In the genomic region with DNA sequence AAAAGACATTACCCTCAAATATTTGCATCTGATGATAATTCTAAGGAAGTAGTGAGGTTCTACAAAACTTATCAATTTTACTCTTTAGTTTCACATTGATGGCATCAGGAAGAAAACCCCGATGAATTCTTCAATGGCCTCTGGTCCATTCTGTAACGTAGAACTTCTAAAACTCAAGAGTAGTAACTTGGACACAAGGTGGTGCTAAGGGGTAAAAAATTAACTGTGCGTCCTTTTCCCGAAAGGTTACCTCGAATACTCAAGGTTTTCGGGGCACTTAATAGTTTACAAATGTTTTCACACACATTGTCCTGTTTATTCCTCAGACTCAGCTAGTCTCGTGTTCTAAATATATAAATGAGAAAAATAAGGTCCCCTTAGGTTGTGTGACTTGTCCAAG, we compare ENCODE assay signal across 13 cellular contexts.
DNase-seq lines count a peak whose midpoint lies in the region; ATAC-seq, FAIRE-seq and TF ChIP-seq lines count a peak whose summit lies in the region.
"Had no signal": no experiment of that assay in that cellular context is flagged by ENCODE, and none has a peak within 500 bp of the region (broad histone marks: within the 10 kb centered on the region; RNA-seq: fewer than 3 reads in every experiment).

No MANE protein-coding gene starts in this region.

- intact Hi-C loops in lower leg skin (cut with DNase I; ENCODE audit: low total_unique reads): no loop called here

- 14% methylated on average over 7 of the region's 7 CpGs for WGBS in A549 (ENCODE audit: missing lambda C conversion rate)
- WGBS in H1 (ENCODE audit: extremely low coverage in 1 of 2, insufficient coverage in 1 of 2, insufficient read length in 1 of 2, insufficient replicate concordance in 2 of 2, low coverage in 1 of 2, low lambda C conversion rate in 2 of 2, missing lambda C conversion rate in 1 of 2), 2 experiments: 67% methylated on average over 7 of the region's 7 CpGs; no CpG with 5 or more reads in 1 of the 2 experiments
- 63 to 71% methylated on average over 7 of the region's 7 CpGs for WGBS in lower leg skin, 2 donors

- H3K27ac ChIP-seq in A549 (no peak overlapping the region), H1 (ENCODE audit: low read depth, low read length) (no peak overlapping the region)
- H3K27ac ChIP-seq: SJCRH30, transverse colon had no signal

- FAIRE-seq in A549 (lab: Jason Lieb, UNC): no peak
- FAIRE-seq in H1 (lab: Jason Lieb, UNC): peak; percentile 65

- no peak overlapping the region for H3K23ac ChIP-seq in H1 (ENCODE audit: insufficient read length)

- no peak overlapping the region for H3K56ac ChIP-seq in H1 (replicated peaks; ENCODE audit: insufficient read length, low read depth, low read length)

- H3K9ac ChIP-seq in NT2/D1 (ENCODE audit: insufficient read length, low read depth) (no peak overlapping the region), H1 (replicated peaks in 1 of 4; ENCODE audit: extremely low read depth in 1 of 4, low read depth in 3 of 4, low read length in 3 of 4) (no peak overlapping the region)

- H3K4me3 Mint-ChIP-seq in activated T-helper 17 cell treated with anti-CD3 and anti-CD28 coated beads, Interleukin-2, amount 50 U/mL, for 72 hours: no peak overlapping the region

- POLR2A ChIA-PET in A549 (lab: Yijun Ruan, JAX): no interaction called here
- POLR2A ChIA-PET in H1 (lab: Charles Lee; ENCODE audit: partially characterized antibody): no interaction called here

- peaks cover 2% of the 10 kb centered on the region; the same call in 1 of the 3 replicates for H3K9me3 ChIP-seq in A549
- no peaks in the 10 kb centered on the region for H3K9me3 ChIP-seq in NT2/D1 (ENCODE audit: insufficient read depth, low read length)
- H3K9me3 ChIP-seq in H1 (ENCODE audit: insufficient read depth in 2 of 2, low read depth in 1 of 2, low read length in 1 of 2): no peaks in the 10 kb centered on the region
- H3K9me3 ChIP-seq: SJCRH30, transverse colon had no signal

- H3K27me3 ChIP-seq in NT2/D1 (ENCODE audit: insufficient read depth, insufficient read length): no peaks in the 10 kb centered on the region
- H3K27me3 ChIP-seq in H1 (replicated peaks in 1 of 4; ENCODE audit: control insufficient read depth in 3 of 4, extremely low read depth in 1 of 4, insufficient read depth in 3 of 4, low read length in 3 of 4): no peaks in the 10 kb centered on the region; a peak in 1 of 7 replicates
- H3K27me3 ChIP-seq: SJCRH30, transverse colon had no signal

- H3K4me1 ChIP-seq in A549 (no peaks in the 10 kb centered on the region), NT2/D1 (ENCODE audit: insufficient read depth, insufficient read length) (no peaks in the 10 kb centered on the region), H1 (replicated peaks in 1 of 4; ENCODE audit: control insufficient read depth in 3 of 4, insufficient read depth in 4 of 4, low read length in 3 of 4) (peaks cover 0 to 8% (median under 1%) of the 10 kb centered on the region in 4 experiments; a peak in 2 of 7 replicates)
- H3K4me1 ChIP-seq: SJCRH30, transverse colon had no signal

- H3K4me3 ChIP-seq in A549: no peak overlapping the region
- no peak overlapping the region for H3K4me3 ChIP-seq in GM12864 (ENCODE audit: low read depth, low read length)
- no peak overlapping the region for H3K4me3 ChIP-seq in NT2/D1 (ENCODE audit: insufficient read length, low read depth)
- no peak overlapping the region for H3K4me3 ChIP-seq in H1 (ENCODE audit: extremely low read depth in 1 of 4, insufficient read depth in 2 of 4, low read depth in 3 of 4, low read length in 4 of 4)
- H3K4me3 ChIP-seq in lower leg skin (ENCODE audit: low read depth, poor library complexity, severe bottlenecking): no peak overlapping the region
- H3K4me3 ChIP-seq: SJCRH30, transverse colon had no signal

- no peak overlapping the region for H3K4ac ChIP-seq in H1 (replicated peaks; ENCODE audit: insufficient read length, low read depth, low read length)

- CTCF ChIA-PET in A549 (lab: Yijun Ruan, JAX): interaction anchor here (0.8 to 1.8 kb wide), 11 partner anchors 8 to 394 kb away, joined by 3 to 8 read pairs (median 4); no protein-coding TSS in a partner anchor
- CTCF ChIA-PET in H1 (lab: Charles Lee; ENCODE audit: partially characterized antibody): interaction anchor here (0.6 to 3.7 kb wide), 15 partner anchors 18 to 706 kb away, joined by 3 to 19 read pairs (median 5); no protein-coding TSS in a partner anchor

- no peak overlapping the region for H3K18ac ChIP-seq in H1 (ENCODE audit: extremely low read depth, low read length)

- no peaks in the 10 kb centered on the region for H3K23me2 ChIP-seq in H1 (ENCODE audit: low read depth, low read length)

- no peak for TF ChIP-seq POLR2A in A549 (IDR thresholded peaks at IDR 0.05; ENCODE audit: low read length)
- no peak for TF ChIP-seq POLR2A in H1 (IDR thresholded peaks at IDR 0.05; ENCODE audit: control extremely low read depth in 1 of 2, low read depth in 2 of 2, low read length in 2 of 2)
- TF ChIP-seq POLR2A in lower leg skin (IDR thresholded peaks at IDR 0.05): no peak

- H4K20me1 ChIP-seq in H1 (replicated peaks in 1 of 2; ENCODE audit: control insufficient read depth in 1 of 2, insufficient read depth in 2 of 2, low read length in 2 of 2): no peaks in the 10 kb centered on the region

- no peaks in the 10 kb centered on the region for H3K79me2 ChIP-seq in H1 (ENCODE audit: control insufficient read depth in 1 of 2, insufficient read depth in 2 of 2, low read length in 2 of 2)

- TF ChIP-seq RAD21 in A549 (conservative IDR thresholded peaks at IDR 0.05 in 1 of 2, IDR thresholded peaks at IDR 0.05 in 1 of 2): peak; percentile 49 to 56
- peak; percentile 76 to 84 for TF ChIP-seq RAD21 in H1 (IDR thresholded peaks at IDR 0.05 in 1 of 2, conservative IDR thresholded peaks at IDR 0.05 in 1 of 2; ENCODE audit: low read depth in 2 of 2, low read length in 2 of 2)

- no peak for TF ChIP-seq EP300 in A549 (IDR thresholded peaks at IDR 0.05)
- TF ChIP-seq EP300 in H1 (IDR thresholded peaks at IDR 0.05; ENCODE audit: borderline replicate concordance in 1 of 2, low read depth in 2 of 2, low read length in 2 of 2): no peak

- H3K14ac ChIP-seq in H1 (ENCODE audit: insufficient read length): no peak overlapping the region

- H3K27ac Mint-ChIP-seq in activated T-helper 17 cell treated with anti-CD3 and anti-CD28 coated beads, Interleukin-2, amount 50 U/mL, for 72 hours: no peak overlapping the region

- no peak overlapping the region for H2AK5ac ChIP-seq in H1 (ENCODE audit: low read depth, low read length)

- H3K27me3 Mint-ChIP-seq in activated T-helper 17 cell treated with anti-CD3 and anti-CD28 coated beads, Interleukin-2, amount 50 U/mL, for 72 hours: no peaks in the 10 kb centered on the region

- no peak overlapping the region for H2AFZ ChIP-seq in H1 (ENCODE audit: low read length)

- ATAC-seq in A549 (peak; percentile 64 to 71; a peak in 3 of 6 replicates), GM18517 (IDR thresholded peaks at IDR 0.05; ENCODE audit: unreplicated experiment) (no peak)
- no peak for ATAC-seq in activated T-helper 17 cell treated with anti-CD3 and anti-CD28 coated beads, Interleukin-2, amount 50 U/mL, for 72 hours (replicated peaks)

- H4K8ac ChIP-seq in H1 (ENCODE audit: extremely low read depth, insufficient read depth, low read length): no peak overlapping the region

- H2BK15ac ChIP-seq in H1 (ENCODE audit: low read length): no peak overlapping the region

- H2BK12ac ChIP-seq in H1 (ENCODE audit: low read depth, low read length): no peak overlapping the region

- H4K91ac ChIP-seq in H1 (replicated peaks; ENCODE audit: insufficient read length, low read length): no peak overlapping the region

- H4K5ac ChIP-seq in H1 (ENCODE audit: insufficient read length, low read depth, low read length): no peak overlapping the region

- peak; percentile 45 for TF ChIP-seq CTCF in A549 (IDR thresholded peaks at IDR 0.05)
- TF ChIP-seq CTCF in GM12864 (IDR thresholded peaks at IDR 0.05; ENCODE audit: low read depth, low read length, missing control alignments): peak; percentile 24
- peak in 2 of 3 experiments; percentile 42 to 45; a peak in 2 of 4 replicates for TF ChIP-seq CTCF in H1 (IDR thresholded peaks at IDR 0.05; ENCODE audit: control extremely low read depth in 1 of 3, insufficient read depth in 1 of 3, low read depth in 1 of 3, low read length in 3 of 3)
- no peak for TF ChIP-seq CTCF in lower leg skin (IDR thresholded peaks at IDR 0.05)

- H3K4me1 Mint-ChIP-seq in activated T-helper 17 cell treated with anti-CD3 and anti-CD28 coated beads, Interleukin-2, amount 50 U/mL, for 72 hours: no peaks in the 10 kb centered on the region

- DNase-seq in A549 (ENCODE audit: low read depth in 1 of 2, low spot score in 1 of 2) (peak in 1 of 2 experiments; percentile 19), GM12864 (ENCODE audit: low read depth) (no peak), NT2/D1 (ENCODE audit: low read depth, low spot score) (peak; percentile 33), H1 (ENCODE audit: low read depth in 1 of 2, low spot score in 2 of 2) (no peak), lower leg skin (ENCODE audit: low spot score in 2 of 2) (no peak), HuH-7.5 (ENCODE audit: low spot score) (no peak)
- DNase-seq: activated CD4-positive, alpha-beta T cell treated with anti-CD3 and anti-CD28 coated beads, Interleukin-2, amount 50 U/mL, for 48 hours; COR-L47; NCI-H1436 treated with DMSO at 0.1 percent for 48 hours; transverse colon had no signal

- no peak overlapping the region for H2BK5ac ChIP-seq in H1 (ENCODE audit: low read depth, low read length)

- no peak overlapping the region for H2BK20ac ChIP-seq in H1 (ENCODE audit: low read length)

- no peaks in the 10 kb centered on the region for H3K79me1 ChIP-seq in H1 (ENCODE audit: low read depth, low read length)

- no peaks in the 10 kb centered on the region for H3K36me3 Mint-ChIP-seq in activated T-helper 17 cell treated with anti-CD3 and anti-CD28 coated beads, Interleukin-2, amount 50 U/mL, for 72 hours (ENCODE audit: low read depth)

- no peak overlapping the region for H3K4me2 ChIP-seq in A549
- H3K4me2 ChIP-seq in H1 (ENCODE audit: insufficient read depth in 1 of 2, low read depth in 2 of 2, low read length in 2 of 2): no peak overlapping the region

- no peaks in the 10 kb centered on the region for H3K9me3 Mint-ChIP-seq in activated T-helper 17 cell treated with anti-CD3 and anti-CD28 coated beads, Interleukin-2, amount 50 U/mL, for 72 hours

- H2BK120ac ChIP-seq in H1 (replicated peaks; ENCODE audit: low read depth, low read length): no peak overlapping the region

- no peaks in the 10 kb centered on the region for H3K36me3 ChIP-seq in NT2/D1 (ENCODE audit: insufficient read depth, insufficient read length, low read length)
- no peaks in the 10 kb centered on the region for H3K36me3 ChIP-seq in H1 (ENCODE audit: control insufficient read depth in 2 of 4, insufficient read depth in 4 of 4, low read length in 3 of 4)
- H3K36me3 ChIP-seq: SJCRH30, transverse colon had no signal

TF ChIP-seq in A549, 52 proteins besides CTCF, POLR2A, EP300 and RAD21:
- TF ChIP-seq FOXS1 (CRISPR knock-in tag; IDR thresholded peaks at IDR 0.05) (no peak), SMC3 (IDR thresholded peaks at IDR 0.05) (peak; percentile 41; the same call in 1 of the 3 replicates)

TF ChIP-seq in H1, 55 proteins besides CTCF, POLR2A, EP300 and RAD21 (continues in another document):
- no peak for TF ChIP-seq RBBP5 (IDR thresholded peaks at IDR 0.05; ENCODE audit: borderline replicate concordance, low read depth, low read length)

Comparison
In these comparisons a context has a peak if more than half of its experiments do, and no peak if none do; other contexts are left out.
1. ATAC-seq: peak in A549 (2 of 2); none in GM18517 (single experiment) and activated T-helper 17 cell treated with anti-CD3 and anti-CD28 coated beads, Interleukin-2, amount 50 U/mL, for 72 hours (single experiment).
2. CTCF ChIP-seq: peak in A549 (single experiment), GM12864 (single experiment) and H1 (2 of 3); none in lower leg skin (0 of 3).
3. Of the 18 proteins assayed by ChIP-seq in both H1 and A549: peak only in H1: none; only in A549: none; in both: CTCF and RAD21; in neither: 16.